Comparison of ENCODE assay signal across 9 cellular contexts in the genomic region with DNA sequence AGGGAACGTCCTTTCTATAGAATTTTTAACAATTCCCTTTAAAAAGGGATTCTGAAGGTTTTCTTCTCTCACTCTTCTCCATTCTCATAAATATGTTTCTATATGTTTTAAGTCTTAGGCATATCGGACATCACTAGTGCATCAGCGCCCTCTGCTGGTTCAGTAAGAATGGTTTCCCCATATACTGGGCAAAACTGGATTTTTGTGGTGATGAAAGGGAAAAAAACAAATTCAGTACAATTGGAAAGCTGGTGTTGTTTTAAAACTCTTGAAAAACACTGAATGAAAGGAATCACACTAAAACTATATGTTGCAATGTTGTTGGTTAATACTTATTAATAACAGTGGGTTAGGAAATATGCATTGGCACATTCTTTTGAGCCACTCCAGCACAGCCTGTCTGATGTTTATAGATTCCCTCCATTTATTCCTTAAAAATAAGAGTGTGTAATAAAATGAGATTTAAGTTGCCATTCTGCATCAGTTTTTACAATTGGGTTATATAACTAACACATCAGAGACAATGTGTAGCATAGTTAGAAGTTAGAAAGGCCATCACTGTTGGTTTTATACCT. TPM values are rescaled to one million over a fixed set of nuclear protein-coding genes. Genes with fewer than 3 reads are reported as not detected.
DNase-seq lines count a peak whose midpoint lies in the region; ATAC-seq and TF ChIP-seq lines count a peak whose summit lies in the region.
"Had no signal": no experiment of that assay in that cellular context is flagged by ENCODE, and none has a peak within 500 bp of the region (broad histone marks: within the 10 kb centered on the region; RNA-seq: fewer than 3 reads in every experiment).

No MANE protein-coding gene starts in this region.

- DNase-seq in LHCN-M2 (ENCODE audit: low read depth) (peak; percentile 77), RPMI7951 (ENCODE audit: low read depth) (peak; percentile 62), fibroblast of the conjunctiva (ENCODE audit: low read depth) (peak; percentile 85), osteoblast (ENCODE audit: insufficient read length, low spot score, missing footprints) (no peak), tibial nerve (ENCODE audit: low spot score in 2 of 2) (peak; percentile 41 to 87)
- peak; percentile 72 to 73 for DNase-seq in activated T-cell treated with anti-CD3 and anti-CD28 coated beads, Interleukin-2, amount 50 U/mL, for 72 hours

- H3K9me2 ChIP-seq in DOHH2 (replicated peaks; ENCODE audit: control insufficient read depth, low read length) = no peaks in the 10 kb centered on the region

- 4 to 8% methylated on average over 3 of the region's 3 CpGs for WGBS in tibial nerve, 2 donors

- no peak for TF ChIP-seq POLR2A in tibial nerve (IDR thresholded peaks at IDR 0.05)

- TF ChIP-seq CTCF in DOHH2 (IDR thresholded peaks at IDR 0.05; ENCODE audit: low read depth, low read length, poor library complexity, severe bottlenecking) (peak; percentile 95), osteoblast (IDR thresholded peaks at IDR 0.05; ENCODE audit: extremely low read depth, low read depth, low read length) (peak; percentile 85), tibial nerve (IDR thresholded peaks at IDR 0.05) (peak; percentile 69 to 80 (median 71))

- peaks cover 3 to 6% of the 10 kb centered on the region in 2 donors for H3K36me3 Mint-ChIP-seq in activated T-cell treated with anti-CD3 and anti-CD28 coated beads, Interleukin-2, amount 50 U/mL, for 72 hours (ENCODE audit: insufficient read depth in 2 of 2)

- H3K9me3 ChIP-seq in DOHH2 (ENCODE audit: control insufficient read depth, insufficient read depth, low read length) (no peaks in the 10 kb centered on the region), osteoblast (ENCODE audit: low read depth, low read length) (no peaks in the 10 kb centered on the region), tibial nerve (no peaks in the 10 kb centered on the region)

- H3K36me3 ChIP-seq in DOHH2 (ENCODE audit: control insufficient read depth, low read length) (peaks cover 16% of the 10 kb centered on the region), osteoblast (ENCODE audit: insufficient read depth, low read length) (no peaks in the 10 kb centered on the region), tibial nerve (peaks cover 0 to 14% (median 0%) of the 10 kb centered on the region in 3 donors)

- H2AFZ ChIP-seq in osteoblast (ENCODE audit: low read length) = no peak overlapping the region

- H3K4me1 ChIP-seq in DOHH2 (ENCODE audit: control insufficient read depth, low read length) (no peaks in the 10 kb centered on the region), osteoblast (ENCODE audit: insufficient read depth, low read length) (peaks cover 8% of the 10 kb centered on the region), tibial nerve (no peaks in the 10 kb centered on the region)

- H3K4me3 ChIP-seq in DOHH2 (ENCODE audit: low read length) (no peak overlapping the region), osteoblast (ENCODE audit: insufficient read depth, low read length) (no peak overlapping the region), tibial nerve (no peak overlapping the region)

- H4K20me1 ChIP-seq in DOHH2 (ENCODE audit: control insufficient read depth, insufficient read depth, low read depth, low read length) (no peaks in the 10 kb centered on the region), osteoblast (ENCODE audit: insufficient read depth, low read length) (no peaks in the 10 kb centered on the region)

- H3F3A ChIP-seq in DOHH2 (ENCODE audit: control insufficient read depth, insufficient read depth) = no peaks in the 10 kb centered on the region

- peak; percentile 86 for ATAC-seq in GM21619 (IDR thresholded peaks at IDR 0.05; ENCODE audit: unreplicated experiment)
- ATAC-seq in activated T-cell treated with anti-CD3 and anti-CD28 coated beads, Interleukin-2, amount 50 U/mL, for 72 hours (replicated peaks in 1 of 2) = peak; percentile 64 to 75

- no peak overlapping the region for H3K27ac Mint-ChIP-seq in activated T-cell treated with anti-CD3 and anti-CD28 coated beads, Interleukin-2, amount 50 U/mL, for 72 hours

- H3K79me2 ChIP-seq in DOHH2 (ENCODE audit: control insufficient read depth, low read length) (0 out of 2 replicates have a peak, but pooled peaks cover 2% of the 10 kb centered on the region), osteoblast (ENCODE audit: insufficient read depth, low read length) (peaks cover 3% of the 10 kb centered on the region)

- H3K27ac ChIP-seq in DOHH2 (ENCODE audit: low read depth, low read length) = no peak overlapping the region
- H3K27ac ChIP-seq in osteoblast (ENCODE audit: low read depth, low read length) = peak overlapping the region; percentile 15
- no peak overlapping the region for H3K27ac ChIP-seq in tibial nerve
- H3K27ac ChIP-seq: epithelial cell of prostate had no signal

- no peaks in the 10 kb centered on the region for H3K27me3 Mint-ChIP-seq in activated T-cell treated with anti-CD3 and anti-CD28 coated beads, Interleukin-2, amount 50 U/mL, for 72 hours (ENCODE audit: low read depth)

- TF ChIP-seq EP300 in tibial nerve (IDR thresholded peaks at IDR 0.05) = no peak

- H3K9me3 Mint-ChIP-seq in activated T-cell treated with anti-CD3 and anti-CD28 coated beads, Interleukin-2, amount 50 U/mL, for 72 hours = no peaks in the 10 kb centered on the region

- no peak overlapping the region for H3K4me3 Mint-ChIP-seq in activated T-cell treated with anti-CD3 and anti-CD28 coated beads, Interleukin-2, amount 50 U/mL, for 72 hours

- H3K27me3 ChIP-seq in DOHH2 (ENCODE audit: control insufficient read depth, low read length) (no peaks in the 10 kb centered on the region), osteoblast (ENCODE audit: insufficient read depth, low read length) (no peaks in the 10 kb centered on the region), tibial nerve (no peaks in the 10 kb centered on the region)

- H3K4me2 ChIP-seq in DOHH2 (ENCODE audit: low read length) (no peak overlapping the region), osteoblast (ENCODE audit: insufficient read depth, low read length) (no peak overlapping the region)

- no peaks in the 10 kb centered on the region for H3K4me1 Mint-ChIP-seq in activated T-cell treated with anti-CD3 and anti-CD28 coated beads, Interleukin-2, amount 50 U/mL, for 72 hours (ENCODE audit: low read depth)

RNA-seq across cellular contexts. Expression of gene CWC27, which starts 15.8 kb away (rescaled TPM):
- 9.0 and 14.5 TPM in 2 replicates for total RNA-seq in LHCN-M2 (2014; rRNA removed)
- 15.4 TPM for polyA plus RNA-seq in LHCN-M2 (2012)
- 12.6 and 16.7 TPM in 2 replicates for total RNA-seq in RPMI7951 (2014; rRNA removed; shearing (Covaris generic))
- 10 to 100 TPM; 37.5 to 39.1 TPM for total RNA-seq in activated T-cell treated with anti-CD3 and anti-CD28 coated beads, Interleukin-2, amount 50 U/mL, for 72 hours
- 12.4 and 13.4 TPM in 2 replicates for total RNA-seq in osteoblast
- 10 to 100 TPM in 3 of 4 donors, 1 to 10 TPM in 1; 8.8 to 38.1 (median 17.6) TPM for total RNA-seq in tibial nerve

RNA-seq across cellular contexts. Expression of gene SREK1IP1, which starts 16.0 kb away (rescaled TPM):
- 5.8 and 8.1 TPM in 2 replicates for total RNA-seq in LHCN-M2 (2014; rRNA removed)
- 5.6 TPM for polyA plus RNA-seq in LHCN-M2 (2012)
- total RNA-seq in RPMI7951 (2014; rRNA removed; shearing (Covaris generic)) = 4.6 and 6.6 TPM in 2 replicates
- total RNA-seq in activated T-cell treated with anti-CD3 and anti-CD28 coated beads, Interleukin-2, amount 50 U/mL, for 72 hours = 10 to 100 TPM; 22.9 to 28.7 TPM
- total RNA-seq in osteoblast = 9.4 and 10.3 TPM in 2 replicates
- 10 to 100 TPM in 2 of 4 donors, 1 to 10 TPM in 2; 7.5 to 11.6 (median 10.2) TPM for total RNA-seq in tibial nerve
